8 cellular contexts compared by ENCODE assay signal in the genomic region with DNA sequence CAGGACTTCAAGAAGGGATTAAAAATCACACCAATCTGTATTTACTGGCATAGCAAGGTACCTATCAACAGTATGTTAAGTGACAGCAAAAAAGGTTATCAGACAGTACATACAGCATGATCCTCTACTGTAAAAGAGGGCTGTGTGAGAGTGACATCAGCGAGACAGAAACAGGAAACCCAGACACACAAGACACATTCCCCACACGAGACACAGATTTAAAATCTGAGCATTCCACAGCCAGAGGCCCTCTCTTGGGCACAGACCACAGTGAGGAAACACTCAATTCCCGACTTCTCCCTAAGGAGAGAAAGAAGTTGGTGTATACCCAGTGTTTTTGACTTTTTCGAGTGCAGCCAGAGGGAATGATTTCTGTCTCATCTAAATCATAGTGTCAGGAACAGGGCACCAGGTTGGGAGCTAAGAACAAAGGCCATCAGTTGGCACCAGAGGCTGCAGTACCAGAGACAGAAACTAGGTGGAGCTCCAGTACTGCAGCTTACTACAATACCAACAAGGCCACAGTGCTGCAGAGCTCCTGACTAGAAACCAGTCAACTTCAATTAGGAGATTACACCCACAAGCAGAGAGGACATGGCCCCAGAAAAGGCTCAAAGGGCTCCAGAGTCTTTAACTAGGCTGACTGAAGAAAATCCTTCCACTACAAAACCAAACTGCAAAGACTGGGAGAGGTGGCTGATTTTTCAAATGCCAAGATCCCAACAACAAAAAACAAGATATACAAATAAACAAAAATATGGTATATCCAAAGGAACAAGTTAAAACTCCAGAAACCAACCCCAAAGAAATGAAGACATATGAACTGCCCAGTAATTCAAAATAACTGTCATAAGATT. TPM values are rescaled to one million over a fixed set of nuclear protein-coding genes. Genes with fewer than 3 reads are reported as not detected.
DNase-seq lines count a peak whose midpoint lies in the region; ATAC-seq and TF ChIP-seq lines count a peak whose summit lies in the region.

No MANE protein-coding gene starts in this region.

- H3K9ac ChIP-seq in SK-N-SH, result no peak overlapping the region

- peak; percentile 99 for TF ChIP-seq RAD21 in SK-N-SH (IDR thresholded peaks at IDR 0.05; ENCODE audit: low read length)

- peak; percentile 44 for DNase-seq in CMK (ENCODE audit: low read depth)
- DNase-seq in NCI-H128 (lab: John Stamatoyannopoulos, UW; ENCODE audit: unreplicated experiment), result peak; percentile 42
- peak; percentile 70 for DNase-seq in SK-N-SH
- DNase-seq in activated naive CD4-positive, alpha-beta T cell treated with anti-CD3 and anti-CD28 coated beads, Interleukin-2, amount 10 ng/mL, durations not matched to agents 7 days and 5 days, result peak; percentile 90
- DNase-seq in glutamatergic neuron, result peak; percentile 83
- DNase-seq in posterior cingulate gyrus, result peak in 9 of 10 donors; percentile 47 to 95 (median 83)
- peak; percentile 63 to 75 for DNase-seq in uterus

- no peak for TF ChIP-seq EP300 in SK-N-SH (IDR thresholded peaks at IDR 0.05; ENCODE audit: borderline replicate concordance in 1 of 2, low read depth in 1 of 2, low read length in 1 of 2)

- H3K36me3 ChIP-seq in SK-N-SH (replicated peaks in 1 of 2; ENCODE audit: control insufficient read depth in 1 of 2, insufficient read depth in 2 of 2, low read length in 1 of 2) (no peaks in the 10 kb centered on the region), uterus (no peaks in the 10 kb centered on the region)

- no peaks in the 10 kb centered on the region for H3F3A ChIP-seq in SK-N-SH (replicated peaks; ENCODE audit: insufficient read depth)

- peak; percentile 66 for ATAC-seq in GM21528 (IDR thresholded peaks at IDR 0.05; ENCODE audit: low FRiP score, unreplicated experiment)

- intact Hi-C loops in posterior cingulate gyrus (cut with DNase I), result loop anchor here (1.0 kb wide), 1 partner anchor 188 kb away; no protein-coding TSS in a partner anchor
- intact Hi-C loops in uterus (cut with DNase I; ENCODE audit: low total_unique reads), result no loop called here

- TF ChIP-seq POLR2A in uterus (IDR thresholded peaks at IDR 0.05), result no peak

- H3K79me2 ChIP-seq in SK-N-SH (ENCODE audit: insufficient read depth), result no peaks in the 10 kb centered on the region

- WGBS in SK-N-SH (ENCODE audit: low lambda C conversion rate), result 20% methylated on average over 4 of the region's 4 CpGs

- H3K27me3 Mint-ChIP-seq in activated naive CD4-positive, alpha-beta T cell treated with anti-CD3 and anti-CD28 coated beads, Interleukin-2, amount 10 ng/mL, durations not matched to agents 7 days and 5 days, result no peaks in the 10 kb centered on the region
- no peaks in the 10 kb centered on the region for H3K27me3 Mint-ChIP-seq in glutamatergic neuron (ENCODE audit: unreplicated experiment)

- peaks cover 13% of the 10 kb centered on the region for H3K9me3 Mint-ChIP-seq in activated naive CD4-positive, alpha-beta T cell treated with anti-CD3 and anti-CD28 coated beads, Interleukin-2, amount 10 ng/mL, durations not matched to agents 7 days and 5 days
- H3K9me3 Mint-ChIP-seq in glutamatergic neuron (ENCODE audit: unreplicated experiment), result peaks cover 5% of the 10 kb centered on the region

- H3K9me3 ChIP-seq in SK-N-SH (no peaks in the 10 kb centered on the region), uterus (no peaks in the 10 kb centered on the region)

- CTCF ChIA-PET in SK-N-SH (lab: Yijun Ruan, JAX), result interaction anchor here (0.5 to 2.2 kb wide), 71 partner anchors 8 to 1610 kb away, joined by 3 to 64 read pairs (median 4); a partner anchor contains a TSS
- CTCF ChIA-PET in activated naive CD4-positive, alpha-beta T cell treated with anti-CD3 and anti-CD28 coated beads, Interleukin-2, amount 10 ng/mL, durations not matched to agents 7 days and 5 days (lab: Charles Lee), result interaction anchor here (0.5 to 2.0 kb wide), 37 partner anchors 10 to 949 kb away, joined by 3 to 58 read pairs (median 5); no protein-coding TSS in a partner anchor

- H3K9me2 ChIP-seq in SK-N-SH, result no peaks in the 10 kb centered on the region

- H3K27ac ChIP-seq in SK-N-SH (ENCODE audit: low read depth in 2 of 2, low read length in 1 of 2) (peak overlapping the region in 1 of 2 experiments; percentile 11; a peak in 1 of 4 replicates), uterus (no peak overlapping the region)

- H3K27ac Mint-ChIP-seq in activated naive CD4-positive, alpha-beta T cell treated with anti-CD3 and anti-CD28 coated beads, Interleukin-2, amount 10 ng/mL, durations not matched to agents 7 days and 5 days, result peak overlapping the region; percentile 68
- H3K27ac Mint-ChIP-seq in glutamatergic neuron (ENCODE audit: unreplicated experiment), result peak overlapping the region; percentile 74

- no peak overlapping the region for H3K4me2 ChIP-seq in SK-N-SH

- H3K4me1 Mint-ChIP-seq in activated naive CD4-positive, alpha-beta T cell treated with anti-CD3 and anti-CD28 coated beads, Interleukin-2, amount 10 ng/mL, durations not matched to agents 7 days and 5 days, result peaks cover 57% of the 10 kb centered on the region
- H3K4me1 Mint-ChIP-seq in glutamatergic neuron (ENCODE audit: low read depth, unreplicated experiment), result peaks cover 14% of the 10 kb centered on the region

- H3K27me3 ChIP-seq in SK-N-SH (ENCODE audit: insufficient read depth), result no peaks in the 10 kb centered on the region
- no peaks in the 10 kb centered on the region for H3K27me3 ChIP-seq in uterus

- H3K36me3 Mint-ChIP-seq in activated naive CD4-positive, alpha-beta T cell treated with anti-CD3 and anti-CD28 coated beads, Interleukin-2, amount 10 ng/mL, durations not matched to agents 7 days and 5 days, result peaks cover 60% of the 10 kb centered on the region
- H3K36me3 Mint-ChIP-seq in glutamatergic neuron (ENCODE audit: unreplicated experiment), result peaks cover 13% of the 10 kb centered on the region

- POLR2A ChIA-PET in SK-N-SH (lab: Yijun Ruan, JAX), result no interaction called here

- no peaks in the 10 kb centered on the region for H4K20me1 ChIP-seq in SK-N-SH (ENCODE audit: insufficient read depth)

- H3K4me3 ChIP-seq in SK-N-SH (ENCODE audit: low read depth in 2 of 2, low read length in 1 of 2), result no peak overlapping the region; a peak in 1 of 4 replicates
- no peak overlapping the region for H3K4me3 ChIP-seq in uterus

- no peak overlapping the region for H2AFZ ChIP-seq in SK-N-SH (ENCODE audit: low read depth)

- no peak overlapping the region for H3K4me3 Mint-ChIP-seq in activated naive CD4-positive, alpha-beta T cell treated with anti-CD3 and anti-CD28 coated beads, Interleukin-2, amount 10 ng/mL, durations not matched to agents 7 days and 5 days
- H3K4me3 Mint-ChIP-seq in glutamatergic neuron (ENCODE audit: unreplicated experiment), result no peak overlapping the region

- H3K4me1 ChIP-seq in SK-N-SH (ENCODE audit: control insufficient read depth in 1 of 2, insufficient read depth in 2 of 2, low read depth in 1 of 2, low read length in 1 of 2) (no peaks in the 10 kb centered on the region), uterus (no peaks in the 10 kb centered on the region)

- TF ChIP-seq CTCF in SK-N-SH (IDR thresholded peaks at IDR 0.05) (peak; percentile 98), glutamatergic neuron (IDR thresholded peaks at IDR 0.05; ENCODE audit: partially characterized antibody, unreplicated experiment) (peak; percentile 92), uterus (IDR thresholded peaks at IDR 0.05) (peak; percentile 91 to 97 (median 94))

TF ChIP-seq in SK-N-SH, 30 proteins besides CTCF, POLR2A, EP300 and RAD21:
- peak; percentile 97 for TF ChIP-seq SMC3 (IDR thresholded peaks at IDR 0.05; ENCODE audit: low read depth, low read length)
- TF ChIP-seq, protein P1, sequence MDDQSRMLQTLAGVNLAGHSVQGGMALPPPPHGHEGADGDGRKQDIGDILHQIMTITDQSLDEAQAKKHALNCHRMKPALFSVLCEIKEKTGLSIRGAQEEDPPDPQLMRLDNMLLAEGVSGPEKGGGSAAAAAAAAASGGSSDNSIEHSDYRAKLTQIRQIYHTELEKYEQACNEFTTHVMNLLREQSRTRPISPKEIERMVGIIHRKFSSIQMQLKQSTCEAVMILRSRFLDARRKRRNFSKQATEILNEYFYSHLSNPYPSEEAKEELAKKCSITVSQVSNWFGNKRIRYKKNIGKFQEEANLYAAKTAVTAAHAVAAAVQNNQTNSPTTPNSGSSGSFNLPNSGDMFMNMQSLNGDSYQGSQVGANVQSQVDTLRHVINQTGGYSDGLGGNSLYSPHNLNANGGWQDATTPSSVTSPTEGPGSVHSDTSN (IDR thresholded peaks at IDR 0.05), result 0 out of 2 replicates have a peak, but pooled peaks have one; percentile 20
- no peak for TF ChIP-seq NFIC (IDR thresholded peaks at IDR 0.05; ENCODE audit: borderline replicate concordance)
TF ChIP-seq in SK-N-SH: peak in this region for 2.

RNA-seq across cellular contexts. Expression of a gene that starts 41.0 kb away (rescaled TPM):
- polyA plus RNA-seq in SK-N-SH (2012; rRNA removed), result 46.9 and 62.0 TPM in 2 replicates
- polyA plus RNA-seq in SK-N-SH (2012; cell fraction: cytosol; rRNA removed), result 67.1 and 86.3 TPM in 2 replicates
- 53.8 and 64.5 TPM in 2 replicates for polyA plus RNA-seq in SK-N-SH (2012; cell fraction: nucleus; rRNA removed)
- total RNA-seq in glutamatergic neuron (ENCODE audit: unreplicated experiment) (43.0 TPM), uterus (10 to 100 TPM; 12.0 to 57.9 (median 33.9) TPM)

RNA-seq across cellular contexts. Expression of a gene that starts 41.1 kb away (rescaled TPM):
- 39.9 and 40.3 TPM in 2 replicates for polyA plus RNA-seq in SK-N-SH (2012; rRNA removed)
- 42.1 and 50.6 TPM in 2 replicates for polyA plus RNA-seq in SK-N-SH (2012; cell fraction: cytosol; rRNA removed)
- 25.5 and 57.8 TPM in 2 replicates for polyA plus RNA-seq in SK-N-SH (2012; cell fraction: nucleus; rRNA removed)
- total RNA-seq in glutamatergic neuron (ENCODE audit: unreplicated experiment) (29.6 TPM), uterus (10 to 100 TPM in 3 of 4 donors, 1 to 10 TPM in 1; 9.5 to 76.5 (median 34.4) TPM)
